ENCODE assay signal across 10 cellular contexts in the genomic region with DNA sequence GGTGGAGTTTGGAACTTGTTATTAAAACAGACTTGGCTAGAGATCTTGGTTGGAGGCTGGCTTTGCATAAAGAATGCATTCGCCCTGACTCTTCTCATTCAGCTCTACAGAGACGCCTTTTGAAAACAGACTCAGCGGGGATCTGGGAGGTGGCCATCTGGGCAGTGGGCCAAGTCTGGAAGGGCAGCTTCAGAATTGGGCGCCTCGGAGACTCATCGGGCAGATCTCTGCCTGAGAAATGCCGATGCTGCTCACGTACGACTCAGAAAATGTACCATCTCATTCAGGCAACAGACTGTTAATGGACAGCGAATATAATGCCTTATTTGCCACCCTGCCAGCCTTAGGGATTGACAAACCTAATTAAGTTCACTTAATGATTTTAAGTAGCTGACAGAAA.
DNase-seq lines count a peak whose midpoint lies in the region; ATAC-seq and TF ChIP-seq lines count a peak whose summit lies in the region.
"Had no signal": no experiment of that assay in that cellular context is flagged by ENCODE, and none has a peak within 500 bp of the region (broad histone marks: within the 10 kb centered on the region; RNA-seq: fewer than 3 reads in every experiment).

No MANE protein-coding gene starts in this region.

- peak; percentile 49 for DNase-seq in DMS 273 treated with DMSO at 0.1 percent for 48 hours (lab: John Stamatoyannopoulos, UW)
- DNase-seq in NCI-H1092 treated with DMSO at 0.1 percent for 48 hours (lab: John Stamatoyannopoulos, UW): peak; percentile 56
- DNase-seq in astrocyte of the spinal cord (ENCODE audit: low read depth, low spot score): peak; percentile 80
- peak; percentile 69 for DNase-seq in middle frontal gyrus (ENCODE audit: extremely low spot score, low spot score)
- DNase-seq in HUDEP-2 (lab: John Stamatoyannopoulos, UW; ENCODE audit: unreplicated experiment in 76 of 76): no peak
- no peak for DNase-seq in stimulated activated CD4-positive, alpha-beta T cell treated with anti-CD3 and anti-CD28 coated beads, Interleukin-2, amount 100 ng/mL, for 24 hours
- no peak for DNase-seq in CD8-positive, alpha-beta T cell

- no peaks in the 10 kb centered on the region for H3K27me3 ChIP-seq in CD8-positive, alpha-beta T cell (ENCODE audit: insufficient read depth, low read length)
- H3K27me3 ChIP-seq: vagina had no signal

- no peaks in the 10 kb centered on the region for H3K36me3 Mint-ChIP-seq in CD8-positive, alpha-beta T cell

- H3K4me3 ChIP-seq in astrocyte of the spinal cord (ENCODE audit: low read depth, low read length): no peak overlapping the region
- H3K4me3 ChIP-seq in CD8-positive, alpha-beta T cell (ENCODE audit: low read depth, low read length): no peak overlapping the region
- H3K4me3 ChIP-seq: vagina had no signal

- TF ChIP-seq CTCF in astrocyte of the spinal cord (IDR thresholded peaks at IDR 0.05; ENCODE audit: low read depth, low read length): no peak
- TF ChIP-seq CTCF in CD8-positive, alpha-beta T cell (IDR thresholded peaks at IDR 0.05): no peak

- H3K4me1 Mint-ChIP-seq in CD8-positive, alpha-beta T cell (ENCODE audit: low read depth): no peaks in the 10 kb centered on the region

- ATAC-seq in GM19455 (IDR thresholded peaks at IDR 0.05; ENCODE audit: unreplicated experiment): no peak
- no peak for ATAC-seq in CD8-positive, alpha-beta T cell

- H3K27ac Mint-ChIP-seq in CD8-positive, alpha-beta T cell: no peak overlapping the region

- no peaks in the 10 kb centered on the region for H3K36me3 ChIP-seq in CD8-positive, alpha-beta T cell (ENCODE audit: insufficient read depth, low read length)
- H3K36me3 ChIP-seq: vagina had no signal

- in situ Hi-C loops in astrocyte of the spinal cord (cut with HindIII; ENCODE audit: low sequenced_read_pairs): no loop called here

- intact Hi-C loops in CD8-positive, alpha-beta T cell (cut with DNase I, micrococcal nuclease): no loop called here

- H3K27ac ChIP-seq in CD8-positive, alpha-beta T cell (ENCODE audit: low read depth, low read length): no peak overlapping the region
- H3K27ac ChIP-seq: vagina had no signal

- no peaks in the 10 kb centered on the region for H3K4me1 ChIP-seq in CD8-positive, alpha-beta T cell (ENCODE audit: insufficient read depth, low read length)
- H3K4me1 ChIP-seq: vagina had no signal

- CTCF ChIA-PET in CD8-positive, alpha-beta T cell (lab: Charles Lee): no interaction called here

- H3K9me3 Mint-ChIP-seq in CD8-positive, alpha-beta T cell: no peaks in the 10 kb centered on the region

- POLR2A ChIA-PET in CD8-positive, alpha-beta T cell (lab: Charles Lee): no interaction called here

- H3K27me3 Mint-ChIP-seq in CD8-positive, alpha-beta T cell (ENCODE audit: low read depth): peaks cover 27% of the 10 kb centered on the region

- no peaks in the 10 kb centered on the region for H3K9me3 ChIP-seq in CD8-positive, alpha-beta T cell (ENCODE audit: low read length)
- H3K9me3 ChIP-seq: vagina had no signal

- no peak overlapping the region for H3K4me3 Mint-ChIP-seq in CD8-positive, alpha-beta T cell
- H3K4me3 Mint-ChIP-seq: neural crest cell had no signal

Comparison
In these comparisons a context has a peak if more than half of its experiments do, and no peak if none do; other contexts are left out.
1. DNase-seq: peak in DMS 273 treated with DMSO at 0.1 percent for 48 hours (single experiment), NCI-H1092 treated with DMSO at 0.1 percent for 48 hours (single experiment), astrocyte of the spinal cord (single experiment) and middle frontal gyrus (single experiment); none in HUDEP-2 (0 of 76), stimulated activated CD4-positive, alpha-beta T cell treated with anti-CD3 and anti-CD28 coated beads, Interleukin-2, amount 100 ng/mL, for 24 hours (0 of 2) and CD8-positive, alpha-beta T cell (0 of 7).